ENCODE assay signal across 8 cellular contexts in genomic region chr4:24584175-24584850, GRCh38. TPM values are rescaled to one million over a fixed set of nuclear protein-coding genes. Genes with fewer than 3 reads are reported as not detected.
DNase-seq lines count a peak whose midpoint lies in the region; ATAC-seq, FAIRE-seq and TF ChIP-seq lines count a peak whose summit lies in the region.

TSS of gene DHX15 (minus strand) at chr4:24584554. CDS start at chr4:24584393, 161 bp downstream.

- H2BK120ac ChIP-seq in trophoblast cell (ENCODE audit: insufficient read depth, low read length, poor library complexity) = peak within 1 kb of the TSS; percentile 97

- H3K14ac ChIP-seq in trophoblast cell (ENCODE audit: low read length) = peak within 1 kb of the TSS; percentile 95

- peak within 1 kb of the TSS; percentile 45 for H2BK12ac ChIP-seq in trophoblast cell (ENCODE audit: low read length)

- peak within 1 kb of the TSS; percentile 96 to 97 for H3K27ac Mint-ChIP-seq in T-cell

- H4K91ac ChIP-seq in trophoblast cell (ENCODE audit: low read depth, low read length) = peak within 1 kb of the TSS; percentile 98

- peaks cover 10% of the 10 kb centered on the region for H3K79me1 ChIP-seq in trophoblast cell (ENCODE audit: low read length)

- H3K4ac ChIP-seq in trophoblast cell (ENCODE audit: low read depth, low read length) = peak within 1 kb of the TSS; percentile 99

- DNase-seq in GM12891 (ENCODE audit: insufficient read length, low spot score) (peak; percentile 79), NCI-H1436 treated with DMSO at 0.1 percent for 48 hours (lab: John Stamatoyannopoulos, UW) (peak; percentile 72), T-cell (peak; percentile 83 to 93 (median 90)), adrenal gland (peak; percentile 95 to 98 (median 97)), cardiac septum (ENCODE audit: low spot score) (peak; percentile 97), trophoblast cell (peak; percentile 98 to 99), transverse colon (peak; percentile 97)

- ATAC-seq in HG02840 (IDR thresholded peaks at IDR 0.05; ENCODE audit: low FRiP score, unreplicated experiment) (peak; percentile 92), T-cell (replicated peaks in 1 of 4) (peak; percentile 94 to 97 (median 96))

- 0 to 4% (median 0%) methylated on average over 9 to 54 of the region's 54 CpGs for WGBS in adrenal gland, 4 donors
- WGBS in trophoblast cell (ENCODE audit: extremely low coverage, insufficient coverage, insufficient read length) = no CpG with 5 or more reads among the region's 54 CpGs
- WGBS in transverse colon (ENCODE audit: low coverage in 1 of 2), 2 donors = 0% methylated on average over 47 of the region's 54 CpGs; no CpG with 5 or more reads in 1 of the 2 donors

- H4K12ac ChIP-seq in trophoblast cell (ENCODE audit: low read depth, low read length) = peak within 1 kb of the TSS; percentile 97

- peak within 1 kb of the TSS; percentile 94 for H2BK5ac ChIP-seq in trophoblast cell (ENCODE audit: low read depth, low read length, poor library complexity)

- POLR2A ChIA-PET in T-cell (lab: Charles Lee) = interaction anchor here (0.5 to 1.0 kb wide), 4 partner anchors 111 to 1327 kb away, joined by 3 to 6 read pairs (median 4); no protein-coding TSS in a partner anchor

- H3K4me1 Mint-ChIP-seq in T-cell = peaks cover 40 to 47% (median 46%) of the 10 kb centered on the region in 3 donors

- peak within 1 kb of the TSS; percentile 98 for H3K9ac ChIP-seq in trophoblast cell (ENCODE audit: low read length)

- no peaks in the 10 kb centered on the region for H3K27me3 ChIP-seq in adrenal gland
- H3K27me3 ChIP-seq in trophoblast cell (ENCODE audit: insufficient read depth, low read length) = no peaks in the 10 kb centered on the region
- H3K27me3 ChIP-seq in transverse colon = no peaks in the 10 kb centered on the region

- no peak for TF ChIP-seq EP300 in transverse colon (IDR thresholded peaks at IDR 0.05; ENCODE audit: low read depth)

- peak; percentile 100 for FAIRE-seq in GM12891 (lab: Jason Lieb, UNC)

- peak within 1 kb of the TSS; percentile 97 to 99 (median 99) for H3K4me3 Mint-ChIP-seq in T-cell

- H3K36me3 ChIP-seq in adrenal gland (replicated peaks in 1 of 2) = no peaks in the 10 kb centered on the region
- peaks cover 3 to 7% of the 10 kb centered on the region in 2 experiments for H3K36me3 ChIP-seq in trophoblast cell (ENCODE audit: control insufficient read depth in 1 of 2, insufficient read depth in 2 of 2, low read length in 2 of 2)
- peaks cover 0 to 2% (median 0%) of the 10 kb centered on the region in 4 donors for H3K36me3 ChIP-seq in transverse colon

- intact Hi-C loops in adrenal gland (cut with DNase I) (loop anchor here (10.0 kb wide), 2 partner anchors 50 to 100 kb away; no protein-coding TSS in a partner anchor), cardiac septum (cut with DNase I) (loop anchor here (5.0 to 10.0 kb wide), 4 partner anchors 210 to 1328 kb away; partner anchors contain the start of genes CCDC149, SMIM20 and SOD3), transverse colon (cut with DNase I; ENCODE audit: low total_unique reads) (loop anchor here (10.0 kb wide), 1 partner anchor 790 kb away; the partner anchor contains the start of gene ANAPC4)

- peak in 2 of 6 experiments; percentile 17 to 25 for TF ChIP-seq CTCF in adrenal gland (IDR thresholded peaks at IDR 0.05)
- TF ChIP-seq CTCF in transverse colon (IDR thresholded peaks at IDR 0.05) = peak in 2 of 5 experiments; percentile 25 to 35

- H3K4me3 ChIP-seq in adrenal gland (peak within 1 kb of the TSS; percentile 79 to 100 (median 82)), trophoblast cell (ENCODE audit: low read depth, low read length) (peak within 1 kb of the TSS; percentile 98), transverse colon (peak within 1 kb of the TSS; percentile 73 to 99 (median 94))

- H3K9me3 ChIP-seq in adrenal gland (replicated peaks in 1 of 3) (no peaks in the 10 kb centered on the region), trophoblast cell (ENCODE audit: insufficient read depth, low read depth, low read length) (no peaks in the 10 kb centered on the region), transverse colon (no peaks in the 10 kb centered on the region)

- in situ Hi-C loops in transverse colon (cut with MboI; ENCODE audit: low pct_ligation_motif_present in 1 of 4, low pct_unique_long_range_greater_than_20kb in 1 of 4, low sequenced_read_pairs in 3 of 4) = loop anchor here in 1 of 4 donors (25.0 kb wide), 1 partner anchor 103 kb away; no protein-coding TSS in a partner anchor

- peaks cover 20% of the 10 kb centered on the region for H3K79me2 ChIP-seq in trophoblast cell (ENCODE audit: control insufficient read depth, insufficient read depth, low read length, poor library complexity)

- peak within 1 kb of the TSS; percentile 95 for H3K18ac ChIP-seq in trophoblast cell (ENCODE audit: low read length)

- H2AFZ ChIP-seq in trophoblast cell (ENCODE audit: insufficient read depth, low read length, poor library complexity) = peak within 1 kb of the TSS; percentile 79

- CTCF ChIA-PET in T-cell (lab: Charles Lee) = interaction anchor here in 1 of 2 donors (0.8 to 1.4 kb wide), 4 partner anchors 11 to 111 kb away, joined by 4 to 10 read pairs (median 4); no protein-coding TSS in a partner anchor

- peak within 1 kb of the TSS; percentile 96 for H2AK5ac ChIP-seq in trophoblast cell (ENCODE audit: low read length)

- H3K27me3 Mint-ChIP-seq in T-cell = peaks cover 0 to 3% of the 10 kb centered on the region in 2 donors

- peak within 1 kb of the TSS; percentile 94 to 99 (median 99) for H3K27ac ChIP-seq in adrenal gland
- peak within 1 kb of the TSS; percentile 92 for H3K27ac ChIP-seq in trophoblast cell (ENCODE audit: low read depth, low read length)
- H3K27ac ChIP-seq in transverse colon = peak within 1 kb of the TSS; percentile 92 to 99 (median 97)

- peaks cover 8% of the 10 kb centered on the region for H3K36me3 Mint-ChIP-seq in T-cell

- peak; percentile 79 for TF ChIP-seq POLR2A in GM12891 (IDR thresholded peaks at IDR 0.05; ENCODE audit: low read depth, low read length)
- TF ChIP-seq POLR2A in adrenal gland (IDR thresholded peaks at IDR 0.05) = peak; percentile 15 to 76
- peak; percentile 73 for TF ChIP-seq POLR2A in transverse colon (IDR thresholded peaks at IDR 0.05)

- H4K8ac ChIP-seq in trophoblast cell (ENCODE audit: low read depth, low read length) = peak within 1 kb of the TSS; percentile 94

- H3K4me2 ChIP-seq in trophoblast cell (ENCODE audit: low read length) = peak within 1 kb of the TSS; percentile 87

- H3K9me3 Mint-ChIP-seq in T-cell = no peaks in the 10 kb centered on the region

- no peak within 1 kb of the TSS for H3K23ac ChIP-seq in trophoblast cell (ENCODE audit: low read length)

- H3K4me1 ChIP-seq in adrenal gland (replicated peaks in 1 of 2) (peaks cover 9 to 28% of the 10 kb centered on the region in 2 donors), trophoblast cell (ENCODE audit: control insufficient read depth in 1 of 2, insufficient read depth in 2 of 2, low read length in 2 of 2) (peaks cover 2 to 5% of the 10 kb centered on the region in 2 experiments), transverse colon (peaks cover 18 to 40% (median 27%) of the 10 kb centered on the region in 4 donors)

TF ChIP-seq in GM12891, 5 proteins besides CTCF, POLR2A, EP300 and RAD21:
- peak; percentile 77; the same call in 1 of the 2 replicates for TF ChIP-seq TAF1 (IDR thresholded peaks at IDR 0.05; ENCODE audit: low read depth, low read length)
- no peak for TF ChIP-seq POU2F2 (IDR thresholded peaks at IDR 0.05; ENCODE audit: low read depth, low read length)
- peak; percentile 50; the same call in 1 of the 2 replicates for TF ChIP-seq SPI1 (IDR thresholded peaks at IDR 0.05; ENCODE audit: low read depth, low read length)
- no peak for TF ChIP-seq PAX5 (IDR thresholded peaks at IDR 0.05; ENCODE audit: insufficient read depth, low read length, severe bottlenecking)
- TF ChIP-seq POLR2AphosphoS5 (IDR thresholded peaks at IDR 0.05; ENCODE audit: low read depth, low read length) = peak; percentile 86

RNA-seq across cellular contexts. Expression of gene DHX15, which starts in this region (rescaled TPM):
- 107 TPM for polyA plus RNA-seq in GM12891 (2012; ENCODE audit: low read depth, missing spikeins)
- 100 to 1,000 TPM; 116 to 174 (median 121) TPM for total RNA-seq in T-cell
- total RNA-seq in adrenal gland = 100 to 1,000 TPM in 1 of 8 donors, 10 to 100 TPM in 7; 49.1 to 101 (median 79.0) TPM
- 100 to 1,000 TPM in 1 of 3 donors, 10 to 100 TPM in 2; 42.4 to 129 (median 52.4) TPM for polyA plus RNA-seq in adrenal gland
- total RNA-seq in cardiac septum = 62.6 TPM
- 129 TPM in 2 replicates for polyA plus RNA-seq in trophoblast cell (2013)
- total RNA-seq in transverse colon = 100 to 1,000 TPM; 118 to 203 (median 170) TPM

Comparison
In these comparisons a context has a peak if more than half of its experiments do, and no peak if none do; other contexts are left out.
1. Peak in every context shown above with its lines: DNase-seq, ATAC-seq, H3K4me3 ChIP-seq and H3K27ac ChIP-seq.